ENCODE assay signal across 9 cellular contexts in the genomic region with DNA sequence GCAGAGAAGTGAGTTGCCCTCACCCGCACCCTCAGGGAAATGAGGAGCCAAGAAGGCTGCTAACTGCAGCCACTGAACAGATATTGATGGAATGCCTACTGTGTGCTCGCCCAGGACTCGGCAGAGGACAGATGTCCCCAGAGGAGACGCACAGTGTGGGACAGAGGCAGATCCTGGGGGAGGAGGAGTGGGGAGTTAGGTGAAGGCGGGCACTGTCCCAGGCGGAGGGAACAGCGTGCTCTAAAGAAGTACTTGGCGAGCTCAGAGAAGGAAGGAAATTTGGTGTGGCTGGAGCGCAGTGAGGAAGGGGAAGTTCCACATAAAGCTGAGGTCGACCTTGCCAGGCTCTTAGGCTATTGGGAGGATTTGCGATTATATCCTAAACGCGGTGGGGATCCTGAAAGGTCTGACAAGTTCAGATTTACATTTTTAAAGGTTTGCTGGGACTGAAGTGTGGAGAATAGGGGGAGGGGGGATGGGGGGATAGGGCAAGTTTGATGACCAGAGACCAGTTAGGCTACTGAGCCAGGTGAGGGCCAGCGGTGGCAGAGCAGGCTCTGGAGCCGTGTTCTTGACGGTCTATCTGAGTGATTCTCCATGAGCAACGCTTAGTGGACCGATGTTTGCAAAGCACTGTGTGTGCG. TPM values are rescaled to one million over a fixed set of nuclear protein-coding genes. Genes with fewer than 3 reads are reported as not detected.
DNase-seq lines count a peak whose midpoint lies in the region; TF ChIP-seq lines count a peak whose summit lies in the region.
"Had no signal": no experiment of that assay in that cellular context is flagged by ENCODE, and none has a peak within 500 bp of the region (broad histone marks: within the 10 kb centered on the region; RNA-seq: fewer than 3 reads in every experiment).

No MANE protein-coding gene starts in this region.

- peak overlapping the region; percentile 39 for H3K56ac ChIP-seq in mesendoderm (ENCODE audit: low read length)

- no peak overlapping the region for H3K18ac ChIP-seq in mesendoderm (ENCODE audit: low read length)

- no peak overlapping the region for H2BK5ac ChIP-seq in mesendoderm (ENCODE audit: low read length)

- H4K8ac ChIP-seq in mesendoderm (ENCODE audit: low read depth, low read length) = no peak overlapping the region

- no peaks in the 10 kb centered on the region for H3K79me2 ChIP-seq in mesendoderm (ENCODE audit: control insufficient read depth, insufficient read depth, low read length)

- H2AK5ac ChIP-seq in mesendoderm (ENCODE audit: low read length) = no peak overlapping the region

- H3K23ac ChIP-seq in mesendoderm (ENCODE audit: low read length) = no peak overlapping the region

- H3K9ac ChIP-seq in mesendoderm (ENCODE audit: low read length) = no peak overlapping the region

- TF ChIP-seq POLR2A in ovary (IDR thresholded peaks at IDR 0.05) = no peak

- H3K79me1 ChIP-seq in mesendoderm (ENCODE audit: low read length) = no peaks in the 10 kb centered on the region

- no peak overlapping the region for H2BK120ac ChIP-seq in mesendoderm (ENCODE audit: low read depth, low read length)

- no peak overlapping the region for H3K4ac ChIP-seq in mesendoderm (ENCODE audit: low read depth, low read length)

- H3K4me3 ChIP-seq in mesendoderm (ENCODE audit: low read length) = no peak overlapping the region
- H3K4me3 ChIP-seq in ovary = no peak overlapping the region

- intact Hi-C loops in ovary (cut with DNase I) = no loop called here

- DNase-seq in AML-193 (lab: John Stamatoyannopoulos, UW) (peak; percentile 37 to 65), NCI-H774 (lab: John Stamatoyannopoulos, UW) (peak; percentile 3), dermis blood vessel endothelial cell (peak; percentile 48), mesendoderm (no peak), activated gamma-delta T cell (lab: John Stamatoyannopoulos, UW) (no peak), mesenteric fat pad (ENCODE audit: low spot score) (no peak), NCI-H226 (no peak), ovary (no peak)
- DNase-seq: NCI-H2029 treated with DMSO at 0.1 percent for 48 hours had no signal

- WGBS in mesendoderm (ENCODE audit: extremely low coverage, insufficient coverage, low lambda C conversion rate) = no CpG with 5 or more reads among the region's 19 CpGs
- WGBS in ovary, 3 donors = 4 to 5% (median 5%) methylated on average over 19 of the region's 19 CpGs

- H2BK15ac ChIP-seq in mesendoderm (replicated peaks; ENCODE audit: low read depth) = no peak overlapping the region

- no peak overlapping the region for H3K4me2 ChIP-seq in mesendoderm (ENCODE audit: low read length)

- peaks cover 9% of the 10 kb centered on the region for H3K4me1 ChIP-seq in mesendoderm (ENCODE audit: control insufficient read depth, low read depth, low read length)
- H3K4me1 ChIP-seq in ovary (ENCODE audit: insufficient read depth) = no peaks in the 10 kb centered on the region

- no peak overlapping the region for H4K5ac ChIP-seq in mesendoderm (ENCODE audit: low read length)

- TF ChIP-seq CTCF in ovary (IDR thresholded peaks at IDR 0.05) = no peak

- H3K36me3 ChIP-seq in mesendoderm (ENCODE audit: control insufficient read depth, insufficient read depth, low read length) (no peaks in the 10 kb centered on the region), ovary (no peaks in the 10 kb centered on the region)

- TF ChIP-seq EP300 in ovary (IDR thresholded peaks at IDR 0.05) = no peak

- H3K27me3 ChIP-seq in mesendoderm (ENCODE audit: insufficient read depth, low read length, poor library complexity) = peaks cover 28% of the 10 kb centered on the region
- H3K27me3 ChIP-seq in ovary = no peaks in the 10 kb centered on the region

- H3K9me3 ChIP-seq in ovary = no peaks in the 10 kb centered on the region

- H3K27ac ChIP-seq in mesendoderm (ENCODE audit: low read depth, low read length) (no peak overlapping the region), ovary (no peak overlapping the region)

RNA-seq across cellular contexts. Expression of a gene that starts 23.6 kb away (rescaled TPM):
- 25.4 and 32.9 TPM in 2 replicates for total RNA-seq in dermis blood vessel endothelial cell
- 3.1 TPM for polyA plus RNA-seq in mesendoderm (2013, experiment 1 of 2)
- 2.8 TPM for polyA plus RNA-seq in mesendoderm (2013, experiment 2 of 2)
- total RNA-seq in mesenteric fat pad = 46.0 TPM
- 10 to 100 TPM; 19.6 to 63.9 (median 45.8) TPM for total RNA-seq in ovary
- polyA plus RNA-seq in ovary = 10 to 100 TPM; 24.2 to 27.3 TPM

RNA-seq across cellular contexts. Expression of a gene that starts 25.9 kb away (rescaled TPM):
- 64.8 and 97.7 TPM in 2 replicates for total RNA-seq in dermis blood vessel endothelial cell
- 52.0 TPM for polyA plus RNA-seq in mesendoderm (2013, experiment 1 of 2)
- polyA plus RNA-seq in mesendoderm (2013, experiment 2 of 2) = 52.8 TPM
- total RNA-seq in mesenteric fat pad = 55.7 TPM
- 10 to 100 TPM; 20.5 to 51.4 (median 36.0) TPM for total RNA-seq in ovary
- 10 to 100 TPM; 22.1 to 41.4 TPM for polyA plus RNA-seq in ovary

RNA-seq across cellular contexts. Expression of a gene that starts 56.8 kb away (rescaled TPM):
- total RNA-seq in dermis blood vessel endothelial cell (34.5 and 38.8 TPM in 2 replicates), mesenteric fat pad (27.9 TPM), ovary (10 to 100 TPM in 5 of 7 donors, 1 to 10 TPM in 2; 8.8 to 22.4 (median 11.0) TPM)
- polyA plus RNA-seq in mesendoderm (2013, experiment 1 of 2) = 19.7 TPM
- 19.5 TPM for polyA plus RNA-seq in mesendoderm (2013, experiment 2 of 2)
- polyA plus RNA-seq in ovary = 1 to 10 TPM; 4.8 to 8.7 TPM

RNA-seq across cellular contexts. Expression of a gene that starts 58.7 kb away (rescaled TPM):
- total RNA-seq in dermis blood vessel endothelial cell (44.2 and 55.7 TPM in 2 replicates), mesenteric fat pad (18.6 TPM), ovary (10 to 100 TPM in 6 of 7 donors, 1 to 10 TPM in 1; 9.7 to 26.5 (median 20.3) TPM)
- 18.4 TPM for polyA plus RNA-seq in mesendoderm (2013, experiment 1 of 2)
- polyA plus RNA-seq in mesendoderm (2013, experiment 2 of 2) = 17.9 TPM
- 10 to 100 TPM; 14.6 to 23.9 TPM for polyA plus RNA-seq in ovary

Comparison
In these comparisons a context has a peak if more than half of its experiments do, and no peak if none do; other contexts are left out.
1. DNase-seq: peak in AML-193 (2 of 2), NCI-H774 (single experiment) and dermis blood vessel endothelial cell (single experiment); none in mesendoderm (single experiment), activated gamma-delta T cell (single experiment), mesenteric fat pad (single experiment), NCI-H226 (single experiment) and ovary (0 of 5).